16 cellular contexts compared by ENCODE assay signal in the genomic region with DNA sequence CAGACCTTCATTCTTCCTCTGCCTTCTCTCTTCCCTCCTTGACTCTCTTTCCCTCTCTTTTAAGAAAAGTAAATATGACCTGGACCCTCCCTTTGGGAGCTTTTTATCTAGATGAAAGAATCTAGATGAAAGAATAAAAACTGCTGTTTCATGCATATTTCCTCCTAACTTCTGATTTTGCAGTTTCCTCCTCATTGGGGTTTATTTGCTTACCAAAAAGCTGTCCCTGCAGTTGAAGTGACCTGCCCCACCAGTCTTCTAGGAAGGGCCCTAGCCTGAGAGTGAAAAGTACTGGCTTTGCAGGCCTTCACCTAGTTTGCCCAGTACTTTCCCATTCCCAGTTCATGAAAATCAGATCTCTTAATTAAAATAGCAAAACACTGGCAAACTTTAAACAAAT. TPM values are rescaled to one million over a fixed set of nuclear protein-coding genes. Genes with fewer than 3 reads are reported as not detected.
DNase-seq lines count a peak whose midpoint lies in the region; ATAC-seq and TF ChIP-seq lines count a peak whose summit lies in the region.
"Had no signal": no experiment of that assay in that cellular context is flagged by ENCODE, and none has a peak within 500 bp of the region (broad histone marks: within the 10 kb centered on the region; RNA-seq: fewer than 3 reads in every experiment).

No MANE protein-coding gene starts in this region.

- DNase-seq in activated CD4-positive, alpha-beta memory T cell treated with anti-CD3 and anti-CD28 coated beads, Interleukin-2, amount 10 ng/mL, durations not matched to agents 7 days and 5 days: no peak
- DNase-seq in activated CD4-positive, alpha-beta memory T cell treated with anti-CD3 and anti-CD28 coated beads for 36 hours: no peak
- DNase-seq in MM.1S (peak; percentile 40), NCI-H1417 (lab: John Stamatoyannopoulos, UW) (no peak), NCI-H1436 treated with DMSO at 0.1 percent for 48 hours (lab: John Stamatoyannopoulos, UW) (no peak)
- no peak for DNase-seq in effector memory CD8-positive, alpha-beta T cell
- DNase-seq: activated CD4-positive, alpha-beta T cell treated with anti-CD3 and anti-CD28 coated beads, Interleukin-2, amount 50 U/mL, for 4 hours; activated gamma-delta T cell treated with Interleukin-2 at 50 U/mL for 16 hours; left colon; NCI-H2029 treated with DMSO at 0.1 percent for 48 hours; NCI-H69; nephron progenitor cell had no signal

- H3K27me3 ChIP-seq in MM.1S (replicated peaks; ENCODE audit: insufficient read depth, low read length) (no peaks in the 10 kb centered on the region), parathyroid adenoma (ENCODE audit: control insufficient read depth, insufficient read depth, low read length) (no peaks in the 10 kb centered on the region)
- H3K27me3 ChIP-seq: breast epithelium, thyroid gland had no signal

- peaks cover 71% of the 10 kb centered on the region for H3K4me1 Mint-ChIP-seq in activated CD4-positive, alpha-beta memory T cell treated with anti-CD3 and anti-CD28 coated beads, Interleukin-2, amount 10 ng/mL, durations not matched to agents 7 days and 5 days
- H3K4me1 Mint-ChIP-seq in activated CD4-positive, alpha-beta memory T cell treated with anti-CD3 and anti-CD28 coated beads for 36 hours (ENCODE audit: low read depth): peaks cover 62% of the 10 kb centered on the region
- peaks cover 35 to 50% of the 10 kb centered on the region in 2 donors for H3K4me1 Mint-ChIP-seq in effector memory CD8-positive, alpha-beta T cell (ENCODE audit: low read depth in 2 of 2)

- peaks cover 59% of the 10 kb centered on the region for H3K4me1 ChIP-seq in MM.1S (ENCODE audit: low read length)
- peaks cover 9% of the 10 kb centered on the region for H3K4me1 ChIP-seq in parathyroid adenoma

- H3K9ac ChIP-seq in MM.1S (ENCODE audit: low read length) (peak overlapping the region; percentile 16; the same call in 1 of the 2 replicates), parathyroid adenoma (no peak overlapping the region)

- TF ChIP-seq CTCF in MM.1S (IDR thresholded peaks at IDR 0.05; ENCODE audit: low read length) (no peak), parathyroid adenoma (IDR thresholded peaks at IDR 0.05) (no peak)

- H2AFZ ChIP-seq in MM.1S (ENCODE audit: low read length) (0 out of 2 replicates have a peak overlapping the region, but pooled peaks have one; percentile 5), parathyroid adenoma (peak overlapping the region; percentile 70)

- peak overlapping the region; percentile 11 for H3K4me3 ChIP-seq in MM.1S (ENCODE audit: low read length)
- no peak overlapping the region for H3K4me3 ChIP-seq in parathyroid adenoma (ENCODE audit: low read depth, low read length)
- H3K4me3 ChIP-seq: breast epithelium, thyroid gland had no signal

- intact Hi-C loops in activated CD4-positive, alpha-beta memory T cell treated with anti-CD3 and anti-CD28 coated beads for 36 hours (cut with micrococcal nuclease): no loop called here

- no peaks in the 10 kb centered on the region for H3K9me2 ChIP-seq in MM.1S (replicated peaks; ENCODE audit: insufficient read depth, low read length)

- H3F3A ChIP-seq in MM.1S (ENCODE audit: insufficient read depth, low read length): peaks cover 49% of the 10 kb centered on the region

- peaks cover 59% of the 10 kb centered on the region for H3K36me3 Mint-ChIP-seq in activated CD4-positive, alpha-beta memory T cell treated with anti-CD3 and anti-CD28 coated beads, Interleukin-2, amount 10 ng/mL, durations not matched to agents 7 days and 5 days (ENCODE audit: low read depth)
- peaks cover 26% of the 10 kb centered on the region for H3K36me3 Mint-ChIP-seq in activated CD4-positive, alpha-beta memory T cell treated with anti-CD3 and anti-CD28 coated beads for 36 hours
- peaks cover 48% of the 10 kb centered on the region for H3K36me3 Mint-ChIP-seq in effector memory CD8-positive, alpha-beta T cell (ENCODE audit: insufficient read depth)

- H3K27ac Mint-ChIP-seq in activated CD4-positive, alpha-beta memory T cell treated with anti-CD3 and anti-CD28 coated beads, Interleukin-2, amount 10 ng/mL, durations not matched to agents 7 days and 5 days: peak overlapping the region; percentile 58
- H3K27ac Mint-ChIP-seq in activated CD4-positive, alpha-beta memory T cell treated with anti-CD3 and anti-CD28 coated beads for 36 hours: no peak overlapping the region
- peak overlapping the region; percentile 89 to 95 for H3K27ac Mint-ChIP-seq in effector memory CD8-positive, alpha-beta T cell
- H3K27ac Mint-ChIP-seq: nephron progenitor cell had no signal

- H3K9me3 Mint-ChIP-seq in activated CD4-positive, alpha-beta memory T cell treated with anti-CD3 and anti-CD28 coated beads, Interleukin-2, amount 10 ng/mL, durations not matched to agents 7 days and 5 days: no peaks in the 10 kb centered on the region
- no peaks in the 10 kb centered on the region for H3K9me3 Mint-ChIP-seq in activated CD4-positive, alpha-beta memory T cell treated with anti-CD3 and anti-CD28 coated beads for 36 hours
- H3K9me3 Mint-ChIP-seq in effector memory CD8-positive, alpha-beta T cell: no peaks in the 10 kb centered on the region
- H3K9me3 Mint-ChIP-seq: nephron progenitor cell had no signal

- peak overlapping the region; percentile 59 for H3K4me2 ChIP-seq in MM.1S (ENCODE audit: low read depth, low read length)
- H3K4me2 ChIP-seq in parathyroid adenoma (ENCODE audit: low read length): peak overlapping the region; percentile 40

- H3K79me2 ChIP-seq in MM.1S (ENCODE audit: low read length) (no peaks in the 10 kb centered on the region), parathyroid adenoma (no peaks in the 10 kb centered on the region)

- POLR2A ChIA-PET in activated CD4-positive, alpha-beta memory T cell treated with anti-CD3 and anti-CD28 coated beads, Interleukin-2, amount 10 ng/mL, durations not matched to agents 7 days and 5 days (lab: Charles Lee): interaction anchor here (0.8 to 3.8 kb wide), 4 partner anchors 10 to 171 kb away, joined by 3 to 37 read pairs (median 10); a partner anchor contains a TSS
- POLR2A ChIA-PET in activated CD4-positive, alpha-beta memory T cell treated with anti-CD3 and anti-CD28 coated beads for 36 hours (lab: Charles Lee): no interaction called here

- no peaks in the 10 kb centered on the region for H3K27me3 Mint-ChIP-seq in activated CD4-positive, alpha-beta memory T cell treated with anti-CD3 and anti-CD28 coated beads, Interleukin-2, amount 10 ng/mL, durations not matched to agents 7 days and 5 days
- no peaks in the 10 kb centered on the region for H3K27me3 Mint-ChIP-seq in activated CD4-positive, alpha-beta memory T cell treated with anti-CD3 and anti-CD28 coated beads for 36 hours
- no peaks in the 10 kb centered on the region for H3K27me3 Mint-ChIP-seq in effector memory CD8-positive, alpha-beta T cell

- peak overlapping the region; percentile 54; the same call in 1 of the 2 replicates for H3K27ac ChIP-seq in MM.1S (ENCODE audit: low read length)
- peak overlapping the region; percentile 77 for H3K27ac ChIP-seq in parathyroid adenoma
- H3K27ac ChIP-seq: thyroid gland had no signal

- ATAC-seq in effector memory CD8-positive, alpha-beta T cell (replicated peaks): no peak
- ATAC-seq in HG03196 (IDR thresholded peaks at IDR 0.05; ENCODE audit: unreplicated experiment): no peak
- ATAC-seq: left colon had no signal

- H3K4me3 Mint-ChIP-seq in activated CD4-positive, alpha-beta memory T cell treated with anti-CD3 and anti-CD28 coated beads, Interleukin-2, amount 10 ng/mL, durations not matched to agents 7 days and 5 days: peak overlapping the region; percentile 10
- no peak overlapping the region for H3K4me3 Mint-ChIP-seq in activated CD4-positive, alpha-beta memory T cell treated with anti-CD3 and anti-CD28 coated beads for 36 hours
- peak overlapping the region; percentile 60 to 69 for H3K4me3 Mint-ChIP-seq in effector memory CD8-positive, alpha-beta T cell
- H3K4me3 Mint-ChIP-seq: nephron progenitor cell had no signal

- H3K9me3 ChIP-seq in MM.1S (replicated peaks; ENCODE audit: insufficient read depth, low read length): no peaks in the 10 kb centered on the region
- H3K9me3 ChIP-seq in parathyroid adenoma (ENCODE audit: control insufficient read depth, low read length): no peaks in the 10 kb centered on the region
- H3K9me3 ChIP-seq: breast epithelium, thyroid gland had no signal

- no peaks in the 10 kb centered on the region for H4K20me1 ChIP-seq in MM.1S (ENCODE audit: insufficient read depth, low read length)

- CTCF ChIA-PET in activated CD4-positive, alpha-beta memory T cell treated with anti-CD3 and anti-CD28 coated beads, Interleukin-2, amount 10 ng/mL, durations not matched to agents 7 days and 5 days (lab: Charles Lee): interaction anchor here (0.6 to 2.2 kb wide), 6 partner anchors 10 to 175 kb away, joined by 3 to 7 read pairs (median 4); no protein-coding TSS in a partner anchor
- CTCF ChIA-PET in activated CD4-positive, alpha-beta memory T cell treated with anti-CD3 and anti-CD28 coated beads for 36 hours (lab: Charles Lee): interaction anchor here (1.2 kb wide), 1 partner anchor 12 kb away, joined by 3 read pairs; no protein-coding TSS in a partner anchor

- no peaks in the 10 kb centered on the region for H3K36me3 ChIP-seq in MM.1S (replicated peaks; ENCODE audit: insufficient read depth, low read length)
- H3K36me3 ChIP-seq in parathyroid adenoma (ENCODE audit: control insufficient read depth, insufficient read depth, low read length): no peaks in the 10 kb centered on the region
- H3K36me3 ChIP-seq: breast epithelium, thyroid gland had no signal

RNA-seq across cellular contexts. Expression of a gene that starts 28.3 kb away (rescaled TPM):
- total RNA-seq in activated CD4-positive, alpha-beta memory T cell treated with anti-CD3 and anti-CD28 coated beads, Interleukin-2, amount 10 ng/mL, durations not matched to agents 7 days and 5 days: 100 to 1,000 TPM; 234 to 254 TPM
- 100 to 1,000 TPM; 399 to 409 TPM for total RNA-seq in activated CD4-positive, alpha-beta memory T cell treated with anti-CD3 and anti-CD28 coated beads for 36 hours

RNA-seq across cellular contexts. Expression of a gene that starts 51.8 kb away (rescaled TPM):
- 10 to 100 TPM; 34.1 TPM for total RNA-seq in activated CD4-positive, alpha-beta memory T cell treated with anti-CD3 and anti-CD28 coated beads, Interleukin-2, amount 10 ng/mL, durations not matched to agents 7 days and 5 days
- 10 to 100 TPM; 44.7 to 47.6 TPM for total RNA-seq in activated CD4-positive, alpha-beta memory T cell treated with anti-CD3 and anti-CD28 coated beads for 36 hours
